Comparison of ENCODE assay signal across 19 cellular contexts in genomic region chr18:31255953-31256352, GRCh38.
DNase-seq lines count a peak whose midpoint lies in the region; ATAC-seq, FAIRE-seq and TF ChIP-seq lines count a peak whose summit lies in the region.
"Had no signal": no experiment of that assay in that cellular context is flagged by ENCODE, and none has a peak within 500 bp of the region (broad histone marks: within the 10 kb centered on the region; RNA-seq: fewer than 3 reads in every experiment).

No MANE protein-coding gene starts in this region.

- H3K27me3 ChIP-seq in bronchial epithelial cell (ENCODE audit: control insufficient read depth, insufficient read depth, low read length) (no peaks in the 10 kb centered on the region), prostate gland (replicated peaks; ENCODE audit: insufficient read depth) (no peaks in the 10 kb centered on the region)
- H3K27me3 ChIP-seq: SJCRH30 had no signal

- no peaks in the 10 kb centered on the region for H3K4me1 ChIP-seq in prostate gland (replicated peaks)
- H3K4me1 ChIP-seq: HAP-1, SJCRH30 had no signal

- H3K4me1 Mint-ChIP-seq in progenitor cell of endocrine pancreas (ENCODE audit: low read depth): peaks cover 15% of the 10 kb centered on the region
- H3K4me1 Mint-ChIP-seq: CD14-positive monocyte had no signal

- peak; percentile 47 for ATAC-seq in HG02870 (IDR thresholded peaks at IDR 0.05; ENCODE audit: unreplicated experiment)

- H3K4me3 Mint-ChIP-seq in progenitor cell of endocrine pancreas (ENCODE audit: low read depth): no peak overlapping the region
- H3K4me3 Mint-ChIP-seq: CD14-positive monocyte had no signal

- peak; percentile 57 for FAIRE-seq in GM12892 (lab: Jason Lieb, UNC)
- FAIRE-seq in bronchial epithelial cell (lab: Jason Lieb, UNC): no peak
- FAIRE-seq: A204.1, HTR-8/SVneo, RCC 7860 had no signal

- H3K4me3 ChIP-seq in bronchial epithelial cell (ENCODE audit: low read depth, low read length): no peak overlapping the region
- no peak overlapping the region for H3K4me3 ChIP-seq in prostate gland
- H3K4me3 ChIP-seq: HAP-1, SJCRH30 had no signal

- WGBS in prostate gland: 46% methylated on average over 1 of the region's 1 CpG

- H3K9me3 ChIP-seq in prostate gland: no peaks in the 10 kb centered on the region
- H3K9me3 ChIP-seq: Caco-2, HAP-1, SJCRH30 had no signal

- DNase-seq in GM12892 (ENCODE audit: insufficient read length) (no peak), bronchial epithelial cell (ENCODE audit: low read depth) (peak; percentile 99), prostate gland (ENCODE audit: low spot score) (peak; percentile 55), KG1 (lab: John Stamatoyannopoulos, UW) (no peak), NCI-H1092 (lab: John Stamatoyannopoulos, UW) (no peak), progenitor cell of endocrine pancreas (ENCODE audit: low spot score, unreplicated experiment) (no peak), UCSD-AML1 (lab: John Stamatoyannopoulos, UW; ENCODE audit: unreplicated experiment) (no peak)
- DNase-seq: Caco-2, DMS53, NCI-H1092 treated with DMSO at 0.1 percent for 48 hours, NCI-H187, NCI-H446, SJCRH30 had no signal

- TF ChIP-seq CTCF in bronchial epithelial cell (IDR thresholded peaks at IDR 0.05; ENCODE audit: insufficient read depth, low read length, severe bottlenecking) (no peak), prostate gland (IDR thresholded peaks at IDR 0.05) (no peak), progenitor cell of endocrine pancreas (IDR thresholded peaks at IDR 0.05; ENCODE audit: unreplicated experiment) (no peak)

- H3K27ac Mint-ChIP-seq in progenitor cell of endocrine pancreas: no peak overlapping the region

- no peak overlapping the region for H3K27ac ChIP-seq in prostate gland
- H3K27ac ChIP-seq: SJCRH30 had no signal

- intact Hi-C loops in prostate gland (cut with DNase I): no loop called here

- no peaks in the 10 kb centered on the region for H3K9me3 Mint-ChIP-seq in progenitor cell of endocrine pancreas (ENCODE audit: low read depth)

- no peaks in the 10 kb centered on the region for H3K36me3 Mint-ChIP-seq in progenitor cell of endocrine pancreas (ENCODE audit: insufficient read depth)
- H3K36me3 Mint-ChIP-seq: CD14-positive monocyte had no signal

- H3K27me3 Mint-ChIP-seq in progenitor cell of endocrine pancreas: no peaks in the 10 kb centered on the region

- H3K36me3 ChIP-seq in bronchial epithelial cell (ENCODE audit: control insufficient read depth, insufficient read depth, low read length) (no peaks in the 10 kb centered on the region), prostate gland (no peaks in the 10 kb centered on the region)
- H3K36me3 ChIP-seq: HAP-1, SJCRH30 had no signal

- TF ChIP-seq POLR2A in GM12892 (IDR thresholded peaks at IDR 0.05; ENCODE audit: low read depth, low read length): no peak
- no peak for TF ChIP-seq POLR2A in prostate gland (IDR thresholded peaks at IDR 0.05)

Comparison
In these comparisons a context has a peak if more than half of its experiments do, and no peak if none do; other contexts are left out.
1. DNase-seq: peak in bronchial epithelial cell (single experiment) and prostate gland (single experiment); none in GM12892 (single experiment), KG1 (single experiment), NCI-H1092 (single experiment), progenitor cell of endocrine pancreas (single experiment) and UCSD-AML1 (single experiment).